Comparison of ENCODE assay signal across 18 cellular contexts in genomic region chr3:45975696-45976095, GRCh38. TPM values are rescaled to one million over a fixed set of nuclear protein-coding genes. Genes with fewer than 3 reads are reported as not detected.
DNase-seq lines count a peak whose midpoint lies in the region; ATAC-seq and TF ChIP-seq lines count a peak whose summit lies in the region.
"Had no signal": no experiment of that assay in that cellular context is flagged by ENCODE, and none has a peak within 500 bp of the region (broad histone marks: within the 10 kb centered on the region; RNA-seq: fewer than 3 reads in every experiment).

No MANE protein-coding gene starts in this region.

- no peak overlapping the region for H3K4me2 ChIP-seq in trophoblast cell (ENCODE audit: low read length)
- H3K4me2 ChIP-seq: neural progenitor cell had no signal

- TF ChIP-seq POLR2A in uterus (IDR thresholded peaks at IDR 0.05), result no peak

- no peak overlapping the region for H2BK12ac ChIP-seq in trophoblast cell (ENCODE audit: low read length)

- peak; percentile 39 for ATAC-seq in activated T-helper 17 cell treated with anti-CD3 and anti-CD28 coated beads, Interleukin-2, amount 50 U/mL, for 72 hours (replicated peaks)
- ATAC-seq in naive thymus-derived CD4-positive, alpha-beta T cell, result no peak
- ATAC-seq: SK-N-SH treated with all-trans-retinoic acid at 6 μM for 48 hours had no signal

- intact Hi-C loops in activated naive CD4-positive, alpha-beta T cell treated with anti-CD3 and anti-CD28 coated beads for 36 hours (cut with micrococcal nuclease), result loop anchor here (5.0 kb wide), 1 partner anchor 283 kb away; no protein-coding TSS in a partner anchor
- intact Hi-C loops in naive thymus-derived CD4-positive, alpha-beta T cell (cut with micrococcal nuclease), result loop anchor here in 1 of 2 donors (1.0 to 2.0 kb wide), 4 partner anchors 20 to 103 kb away; partner anchors contain the start of gene FYCO1
- intact Hi-C loops in uterus (cut with DNase I; ENCODE audit: low total_unique reads), result no loop called here

- H2AK5ac ChIP-seq in trophoblast cell (ENCODE audit: low read length), result no peak overlapping the region

- no peaks in the 10 kb centered on the region for H3K27me3 Mint-ChIP-seq in activated naive CD4-positive, alpha-beta T cell treated with anti-CD3 and anti-CD28 coated beads for 36 hours (ENCODE audit: low read depth)
- no peaks in the 10 kb centered on the region for H3K27me3 Mint-ChIP-seq in activated T-helper 17 cell treated with anti-CD3 and anti-CD28 coated beads, Interleukin-2, amount 50 U/mL, for 72 hours
- H3K27me3 Mint-ChIP-seq in naive thymus-derived CD4-positive, alpha-beta T cell, result no peaks in the 10 kb centered on the region

- H3K79me1 ChIP-seq in trophoblast cell (ENCODE audit: low read length), result peaks cover 2% of the 10 kb centered on the region

- no peak overlapping the region for H3K14ac ChIP-seq in trophoblast cell (ENCODE audit: low read length)

- no peak overlapping the region for H4K91ac ChIP-seq in trophoblast cell (ENCODE audit: low read depth, low read length)

- no peak overlapping the region for H3K4me3 ChIP-seq in naive thymus-derived CD4-positive, alpha-beta T cell (ENCODE audit: low read length)
- H3K4me3 ChIP-seq in uterus (no peak overlapping the region), trophoblast cell (ENCODE audit: low read depth, low read length) (no peak overlapping the region), coronary artery (no peak overlapping the region)
- H3K4me3 ChIP-seq: neural progenitor cell had no signal

- peak overlapping the region; percentile 37 for H3K27ac Mint-ChIP-seq in activated naive CD4-positive, alpha-beta T cell treated with anti-CD3 and anti-CD28 coated beads for 36 hours
- peak overlapping the region; percentile 44 for H3K27ac Mint-ChIP-seq in activated T-helper 17 cell treated with anti-CD3 and anti-CD28 coated beads, Interleukin-2, amount 50 U/mL, for 72 hours
- peak overlapping the region; percentile 15 to 95 (median 79) for H3K27ac Mint-ChIP-seq in naive thymus-derived CD4-positive, alpha-beta T cell
- H3K27ac Mint-ChIP-seq: neural progenitor cell had no signal

- H2BK120ac ChIP-seq in trophoblast cell (ENCODE audit: insufficient read depth, low read length, poor library complexity), result no peak overlapping the region

- no peak overlapping the region for H3K23ac ChIP-seq in trophoblast cell (ENCODE audit: low read length)

- H2BK5ac ChIP-seq in trophoblast cell (ENCODE audit: low read depth, low read length, poor library complexity), result no peak overlapping the region

- no peak overlapping the region for H3K4ac ChIP-seq in trophoblast cell (ENCODE audit: low read depth, low read length)

- no peak overlapping the region for H4K12ac ChIP-seq in trophoblast cell (ENCODE audit: low read depth, low read length)

- H3K9ac ChIP-seq in trophoblast cell (ENCODE audit: low read length), result no peak overlapping the region
- H3K9ac ChIP-seq: neural progenitor cell had no signal

- no peak overlapping the region for H3K18ac ChIP-seq in trophoblast cell (ENCODE audit: low read length)

- no peak for TF ChIP-seq CTCF in uterus (IDR thresholded peaks at IDR 0.05)
- TF ChIP-seq CTCF in coronary artery (IDR thresholded peaks at IDR 0.05), result no peak

- no peaks in the 10 kb centered on the region for H3K27me3 ChIP-seq in naive thymus-derived CD4-positive, alpha-beta T cell (ENCODE audit: control insufficient read depth in 2 of 2, insufficient read depth in 2 of 2, low read length in 2 of 2)
- no peaks in the 10 kb centered on the region for H3K27me3 ChIP-seq in uterus
- H3K27me3 ChIP-seq in trophoblast cell (ENCODE audit: insufficient read depth, low read length), result no peaks in the 10 kb centered on the region
- H3K27me3 ChIP-seq: neural progenitor cell had no signal

- DNase-seq in activated naive CD4-positive, alpha-beta T cell treated with anti-CD3 and anti-CD28 coated beads for 36 hours, result no peak
- no peak for DNase-seq in activated naive CD4-positive, alpha-beta T cell (lab: John Stamatoyannopoulos, UW)
- DNase-seq in naive thymus-derived CD4-positive, alpha-beta T cell, result no peak
- DNase-seq in uterus, result no peak
- DNase-seq in NCI-H1048 (lab: John Stamatoyannopoulos, UW), result no peak
- no peak for DNase-seq in trophoblast cell
- no peak for DNase-seq in coronary artery (ENCODE audit: low spot score)
- DNase-seq: aorta; glutamatergic neuron; HCEC 1CT; NCI-H2107; NCI-H69; OCI-M1; stimulated activated CD4-positive, alpha-beta T cell treated with anti-CD3 and anti-CD28 coated beads, Interleukin-4, amount 100 ng/mL, for 24 hours had no signal

- H3K79me2 ChIP-seq in trophoblast cell (ENCODE audit: control insufficient read depth, insufficient read depth, low read length, poor library complexity), result no peaks in the 10 kb centered on the region

- no peak overlapping the region for H3K27ac ChIP-seq in naive thymus-derived CD4-positive, alpha-beta T cell (ENCODE audit: low read depth, low read length)
- H3K27ac ChIP-seq in uterus (peak overlapping the region; percentile 82 to 85), trophoblast cell (ENCODE audit: low read depth, low read length) (no peak overlapping the region), coronary artery (peak overlapping the region in 1 of 2 donors; percentile 5)
- H3K27ac ChIP-seq: neural progenitor cell had no signal

- H3K4me3 Mint-ChIP-seq in activated naive CD4-positive, alpha-beta T cell treated with anti-CD3 and anti-CD28 coated beads for 36 hours, result no peak overlapping the region
- peak overlapping the region; percentile 87 for H3K4me3 Mint-ChIP-seq in activated T-helper 17 cell treated with anti-CD3 and anti-CD28 coated beads, Interleukin-2, amount 50 U/mL, for 72 hours
- peak overlapping the region; percentile 2 to 71 (median 58) for H3K4me3 Mint-ChIP-seq in naive thymus-derived CD4-positive, alpha-beta T cell
- H3K4me3 Mint-ChIP-seq: neural progenitor cell had no signal

- H2AFZ ChIP-seq in trophoblast cell (ENCODE audit: insufficient read depth, low read length, poor library complexity), result no peak overlapping the region
- H2AFZ ChIP-seq: neural progenitor cell had no signal

- peaks cover 4 to 37% (median 6%) of the 10 kb centered on the region in 3 experiments for H3K36me3 ChIP-seq in naive thymus-derived CD4-positive, alpha-beta T cell (ENCODE audit: control insufficient read depth in 2 of 3, insufficient read depth in 3 of 3, low read length in 3 of 3)
- no peaks in the 10 kb centered on the region for H3K36me3 ChIP-seq in uterus
- H3K36me3 ChIP-seq in trophoblast cell (ENCODE audit: control insufficient read depth in 1 of 2, insufficient read depth in 2 of 2, low read length in 2 of 2), result peaks cover 8 to 19% of the 10 kb centered on the region in 2 experiments

- peaks cover 57% of the 10 kb centered on the region for H3K4me1 Mint-ChIP-seq in activated naive CD4-positive, alpha-beta T cell treated with anti-CD3 and anti-CD28 coated beads for 36 hours (ENCODE audit: low read depth)
- peaks cover 44% of the 10 kb centered on the region for H3K4me1 Mint-ChIP-seq in activated T-helper 17 cell treated with anti-CD3 and anti-CD28 coated beads, Interleukin-2, amount 50 U/mL, for 72 hours
- H3K4me1 Mint-ChIP-seq in naive thymus-derived CD4-positive, alpha-beta T cell, result peaks cover 33 to 89% (median 49%) of the 10 kb centered on the region in 7 donors
- H3K4me1 Mint-ChIP-seq: neural progenitor cell had no signal

- CTCF ChIA-PET in activated naive CD4-positive, alpha-beta T cell treated with anti-CD3 and anti-CD28 coated beads for 36 hours (lab: Charles Lee), result interaction anchor here (1.3 kb wide), 1 partner anchor 33 kb away, joined by 5 read pairs; the partner anchor contains the start of gene CXCR6
- CTCF ChIA-PET in naive thymus-derived CD4-positive, alpha-beta T cell (lab: Charles Lee), result interaction anchor here (1.1 to 3.9 kb wide), 3 partner anchors 37 to 102 kb away, joined by 4 to 29 read pairs (median 8); no protein-coding TSS in a partner anchor

- H3K4me1 ChIP-seq in naive thymus-derived CD4-positive, alpha-beta T cell (ENCODE audit: control insufficient read depth in 2 of 2, insufficient read depth in 2 of 2, low read length in 2 of 2), result peaks cover 36 to 98% of the 10 kb centered on the region in 2 donors
- peaks cover 5 to 30% of the 10 kb centered on the region in 2 donors for H3K4me1 ChIP-seq in uterus
- peaks cover 0 to 2% of the 10 kb centered on the region in 2 experiments for H3K4me1 ChIP-seq in trophoblast cell (ENCODE audit: control insufficient read depth in 1 of 2, insufficient read depth in 2 of 2, low read length in 2 of 2)
- H3K4me1 ChIP-seq: neural progenitor cell had no signal

- no peaks in the 10 kb centered on the region for H3K9me3 ChIP-seq in naive thymus-derived CD4-positive, alpha-beta T cell (ENCODE audit: control insufficient read depth in 2 of 3, low read length in 3 of 3)
- H3K9me3 ChIP-seq in uterus (no peaks in the 10 kb centered on the region), trophoblast cell (ENCODE audit: insufficient read depth, low read depth, low read length) (no peaks in the 10 kb centered on the region)

- H3K9me3 Mint-ChIP-seq in activated naive CD4-positive, alpha-beta T cell treated with anti-CD3 and anti-CD28 coated beads for 36 hours, result no peaks in the 10 kb centered on the region
- H3K9me3 Mint-ChIP-seq in activated T-helper 17 cell treated with anti-CD3 and anti-CD28 coated beads, Interleukin-2, amount 50 U/mL, for 72 hours, result peaks cover 4% of the 10 kb centered on the region
- H3K9me3 Mint-ChIP-seq in naive thymus-derived CD4-positive, alpha-beta T cell, result peaks cover 0 to 3% (median 0%) of the 10 kb centered on the region in 11 donors
- H3K9me3 Mint-ChIP-seq: neural progenitor cell had no signal

- no peak overlapping the region for H4K8ac ChIP-seq in trophoblast cell (ENCODE audit: low read depth, low read length)

- peaks cover 69% of the 10 kb centered on the region for H3K36me3 Mint-ChIP-seq in activated naive CD4-positive, alpha-beta T cell treated with anti-CD3 and anti-CD28 coated beads for 36 hours (ENCODE audit: low read depth)
- peaks cover 99% of the 10 kb centered on the region for H3K36me3 Mint-ChIP-seq in activated T-helper 17 cell treated with anti-CD3 and anti-CD28 coated beads, Interleukin-2, amount 50 U/mL, for 72 hours (ENCODE audit: low read depth)
- H3K36me3 Mint-ChIP-seq in naive thymus-derived CD4-positive, alpha-beta T cell, result peaks cover 17 to 68% (median 46%) of the 10 kb centered on the region in 5 donors

- no CpG with 5 or more reads among the region's 5 CpGs for WGBS in trophoblast cell (ENCODE audit: extremely low coverage, insufficient coverage, insufficient read length)

- POLR2A ChIA-PET in naive thymus-derived CD4-positive, alpha-beta T cell (lab: Charles Lee), result interaction anchor here (0.6 to 3.5 kb wide), 4 partner anchors 8 to 93 kb away, joined by 4 to 14 read pairs (median 6); partner anchors contain the start of gene FYCO1

RNA-seq across cellular contexts. Expression of gene FYCO1, which starts 19.9 kb away (rescaled TPM):
- total RNA-seq in activated naive CD4-positive, alpha-beta T cell treated with anti-CD3 and anti-CD28 coated beads for 36 hours, result 10 to 100 TPM; 10.2 to 10.5 TPM
- 10 to 100 TPM; 15.5 to 26.2 TPM for total RNA-seq in activated T-helper 17 cell treated with anti-CD3 and anti-CD28 coated beads, Interleukin-2, amount 50 U/mL, for 72 hours
- total RNA-seq in naive thymus-derived CD4-positive, alpha-beta T cell, result 10 to 100 TPM; 20.0 to 27.5 (median 22.9) TPM
- polyA plus RNA-seq in naive thymus-derived CD4-positive, alpha-beta T cell, result 1 to 10 TPM in 1 of 2 donors, under 1 TPM in 1; 0.95 to 6.5 TPM
- total RNA-seq in uterus, result 10 to 100 TPM; 16.5 to 74.4 (median 27.8) TPM
- 8.1 and 8.2 TPM in 2 replicates for polyA plus RNA-seq in trophoblast cell (2013)

RNA-seq across cellular contexts. Expression of gene CXCR6, which starts 32.4 kb away (rescaled TPM):
- total RNA-seq in activated naive CD4-positive, alpha-beta T cell treated with anti-CD3 and anti-CD28 coated beads for 36 hours, result under 1 TPM in 1 of 2 experiments, not detected in 1; 0.30 TPM
- total RNA-seq in activated T-helper 17 cell treated with anti-CD3 and anti-CD28 coated beads, Interleukin-2, amount 50 U/mL, for 72 hours, result 10 to 100 TPM; 13.7 to 25.4 TPM
- 10 to 100 TPM in 1 of 5 experiments, 1 to 10 TPM in 1, under 1 TPM in 2, not detected in 1; 0.19 to 33.7 (median 0.75) TPM for total RNA-seq in naive thymus-derived CD4-positive, alpha-beta T cell
- polyA plus RNA-seq in naive thymus-derived CD4-positive, alpha-beta T cell, result under 1 TPM; 0.12 to 0.18 TPM
- total RNA-seq in uterus, result 1 to 10 TPM in 1 of 4 donors, under 1 TPM in 2, not detected in 1; 0.48 to 8.7 (median 0.76) TPM
- 7.7 and 8.8 TPM in 2 replicates for polyA plus RNA-seq in trophoblast cell (2013)
- total RNA-seq: lung microvascular endothelial cell had no signal

RNA-seq across cellular contexts. Expression of gene XCR1, which starts 51.6 kb away (rescaled TPM):
- not detected for total RNA-seq in activated naive CD4-positive, alpha-beta T cell treated with anti-CD3 and anti-CD28 coated beads for 36 hours
- under 1 TPM; 0.04 to 0.05 TPM for total RNA-seq in activated T-helper 17 cell treated with anti-CD3 and anti-CD28 coated beads, Interleukin-2, amount 50 U/mL, for 72 hours
- under 1 TPM in 2 of 5 experiments, not detected in 3; 0.05 to 0.88 TPM for total RNA-seq in naive thymus-derived CD4-positive, alpha-beta T cell
- polyA plus RNA-seq in naive thymus-derived CD4-positive, alpha-beta T cell, result not detected
- total RNA-seq in uterus, result under 1 TPM in 2 of 4 donors, not detected in 2; 0.07 to 0.15 TPM
- 27.3 and 34.3 TPM in 2 replicates for polyA plus RNA-seq in trophoblast cell (2013)
- total RNA-seq: lung microvascular endothelial cell had no signal
- polyA plus RNA-seq: aorta had no signal

Comparison
In these comparisons a context has a peak if more than half of its experiments do, and no peak if none do; other contexts are left out.
1. H3K27ac ChIP-seq: peak in uterus (2 of 2); none in naive thymus-derived CD4-positive, alpha-beta T cell (single experiment) and trophoblast cell (single experiment).
2. Peak in every context shown above with its lines, with median percentiles within 50 percentile points of each other: H3K27ac Mint-ChIP-seq.